ENCODE assay signal across 29 cellular contexts in genomic region chr15:83971967-83972366, GRCh38.
"Had no signal": no experiment of that assay in that cellular context is flagged by ENCODE, and none has a peak within 500 bp of the region (broad histone marks: within the 10 kb centered on the region; RNA-seq: fewer than 3 reads in every experiment).

No MANE protein-coding gene starts in this region.

- H3K4me3 Mint-ChIP-seq: activated naive CD4-positive, alpha-beta T cell treated with anti-CD3 and anti-CD28 coated beads for 36 hours; activated naive CD8-positive, alpha-beta T cell treated with anti-CD3 and anti-CD28 coated beads, Interleukin-2, amount 10 ng/mL, durations not matched to agents 7 days and 5 days; activated T-helper 1 cell treated with anti-CD3 and anti-CD28 coated beads, Interleukin-12 subunit alpha, Interleukin-12 subunit beta, Interleukin-2, Interleukin-4 antibody, amounts not matched to agents 30 ng/mL and 10 ng/mL and 1 ng/mL, durations not matched to agents 14 hours and 24 hours and 36 hours; naive B cell; nephron progenitor cell; stimulated activated memory B cell treated with anti-CD40 and anti-IgM and Interleukin-4, amounts not matched to agents 10 μg/mL and 1 μg/mL and 100 μg/mL, for 72 hours had no signal

- H3K27ac Mint-ChIP-seq: activated naive CD4-positive, alpha-beta T cell treated with anti-CD3 and anti-CD28 coated beads for 36 hours; activated naive CD8-positive, alpha-beta T cell treated with anti-CD3 and anti-CD28 coated beads, Interleukin-2, amount 10 ng/mL, durations not matched to agents 7 days and 5 days; activated T-helper 1 cell treated with anti-CD3 and anti-CD28 coated beads, Interleukin-12 subunit alpha, Interleukin-12 subunit beta, Interleukin-2, Interleukin-4 antibody, amounts not matched to agents 30 ng/mL and 10 ng/mL and 1 ng/mL, durations not matched to agents 14 hours and 24 hours and 36 hours; naive B cell; nephron progenitor cell; stimulated activated memory B cell treated with anti-CD40 and anti-IgM and Interleukin-4, amounts not matched to agents 10 μg/mL and 1 μg/mL and 100 μg/mL, for 72 hours had no signal

- H3K9me3 Mint-ChIP-seq: activated T-helper 1 cell treated with anti-CD3 and anti-CD28 coated beads, Interleukin-12 subunit alpha, Interleukin-12 subunit beta, Interleukin-2, Interleukin-4 antibody, amounts not matched to agents 30 ng/mL and 10 ng/mL and 1 ng/mL, durations not matched to agents 14 hours and 24 hours and 36 hours had no signal

- H3K27me3 ChIP-seq: gastrocnemius medialis, pancreas, stomach, suprapubic skin, tibial artery had no signal

- H3K36me3 Mint-ChIP-seq: activated naive CD8-positive, alpha-beta T cell treated with anti-CD3 and anti-CD28 coated beads, Interleukin-2, amount 10 ng/mL, durations not matched to agents 7 days and 5 days; naive B cell; stimulated activated memory B cell treated with anti-CD40 and anti-IgM and Interleukin-4, amounts not matched to agents 10 μg/mL and 1 μg/mL and 100 μg/mL, for 72 hours had no signal

- H3K27me3 Mint-ChIP-seq: stimulated activated memory B cell treated with anti-CD40 and anti-IgM and Interleukin-4, amounts not matched to agents 10 μg/mL and 1 μg/mL and 100 μg/mL, for 72 hours had no signal

- H3K4me1 Mint-ChIP-seq: activated naive CD8-positive, alpha-beta T cell treated with anti-CD3 and anti-CD28 coated beads, Interleukin-2, amount 10 ng/mL, durations not matched to agents 7 days and 5 days; naive B cell; nephron progenitor cell; stimulated activated memory B cell treated with anti-CD40 and anti-IgM and Interleukin-4, amounts not matched to agents 10 μg/mL and 1 μg/mL and 100 μg/mL, for 72 hours had no signal

- H3K36me3 ChIP-seq: gastrocnemius medialis, pancreas, prostate gland, suprapubic skin had no signal

- H3K4me1 ChIP-seq: gastrocnemius medialis, pancreas, prostate gland, stomach, suprapubic skin, tibial artery had no signal

- DNase-seq: activated CD4-positive, alpha-beta T cell treated with anti-CD3 and anti-CD28 coated beads for 4 hours; activated CD4-positive, alpha-beta T cell treated with anti-CD3 and anti-CD28 coated beads, Interleukin-2, amount 50 U/mL, for 4 hours; activated effector memory CD4-positive, alpha-beta T cell treated with anti-CD3 and anti-CD28 coated beads, Interleukin-2, amount 50 U/mL, for 16 hours; activated naive CD4-positive, alpha-beta T cell treated with anti-CD3 and anti-CD28 coated beads for 36 hours; activated naive CD8-positive, alpha-beta T cell treated with anti-CD3 and anti-CD28 coated beads, Interleukin-2, amount 10 ng/mL, durations not matched to agents 7 days and 5 days; activated T-cell treated with anti-CD3 and anti-CD28 coated beads, Interleukin-2, amount 50 U/mL, for 1 hour; amniotic stem cell; caudate nucleus; gastrocnemius medialis; glutamatergic neuron; islet precursor cell; left cardiac atrium; left ventricle myocardium superior; naive B cell; nephron progenitor cell; nucleus accumbens; pancreas; retina; small intestine; stimulated activated CD4-positive, alpha-beta T cell treated with anti-CD3 and anti-CD28 coated beads, Interleukin-4, amount 100 ng/mL, for 4 hours; stimulated activated CD8-positive, alpha-beta memory T cell treated with anti-CD3 and anti-CD28 coated beads, Interleukin-4, amount 100 ng/mL, for 48 hours; stomach; T-helper 9 cell; tibial artery had no signal

- H3K9me3 ChIP-seq: gastrocnemius medialis, pancreas, prostate gland had no signal

- H3K4me3 ChIP-seq: gastrocnemius medialis, pancreas, prostate gland, stomach, suprapubic skin, tibial artery had no signal

- H3K27ac ChIP-seq: gastrocnemius medialis, pancreas, prostate gland, stomach, suprapubic skin, tibial artery, VCaP had no signal
